1 cellular context compared by ENCODE assay signal in the genomic region with DNA sequence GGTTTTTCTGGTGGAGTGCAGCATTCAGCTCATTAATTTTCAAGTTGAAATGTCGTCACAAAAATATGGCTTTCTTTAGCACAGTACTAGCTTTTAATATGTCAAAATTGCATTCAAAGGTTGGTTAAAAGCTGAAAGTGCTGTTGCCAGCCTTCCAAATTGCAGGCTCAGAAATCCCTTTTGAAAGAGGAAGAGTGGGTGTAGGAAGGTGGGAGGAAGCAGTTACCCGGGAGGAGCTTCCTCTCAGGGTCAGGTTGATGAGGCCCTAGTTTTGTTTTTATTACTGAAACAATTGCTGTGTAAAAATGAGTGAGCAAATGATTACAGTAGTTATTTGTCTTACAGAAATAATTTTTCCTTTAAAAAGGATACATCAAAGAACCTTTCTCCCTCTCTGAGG.
TF ChIP-seq lines count a peak whose summit lies in the region.

No MANE protein-coding gene starts in this region.

TF ChIP-seq in IMR-90, 13 proteins besides CTCF, POLR2A, EP300 and RAD21 (continued from another document):
- no peak for TF ChIP-seq CEBPB (IDR thresholded peaks at IDR 0.05; ENCODE audit: low read depth, low read length)
- no peak for TF ChIP-seq RCOR1 (IDR thresholded peaks at IDR 0.05; ENCODE audit: insufficient replicate concordance, low read length)
- TF ChIP-seq SMC3 (IDR thresholded peaks at IDR 0.05; ENCODE audit: low read depth, low read length), result no peak
- TF ChIP-seq, protein P1, sequence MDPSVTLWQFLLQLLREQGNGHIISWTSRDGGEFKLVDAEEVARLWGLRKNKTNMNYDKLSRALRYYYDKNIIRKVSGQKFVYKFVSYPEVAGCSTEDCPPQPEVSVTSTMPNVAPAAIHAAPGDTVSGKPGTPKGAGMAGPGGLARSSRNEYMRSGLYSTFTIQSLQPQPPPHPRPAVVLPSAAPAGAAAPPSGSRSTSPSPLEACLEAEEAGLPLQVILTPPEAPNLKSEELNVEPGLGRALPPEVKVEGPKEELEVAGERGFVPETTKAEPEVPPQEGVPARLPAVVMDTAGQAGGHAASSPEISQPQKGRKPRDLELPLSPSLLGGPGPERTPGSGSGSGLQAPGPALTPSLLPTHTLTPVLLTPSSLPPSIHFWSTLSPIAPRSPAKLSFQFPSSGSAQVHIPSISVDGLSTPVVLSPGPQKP (IDR thresholded peaks at IDR 0.05; ENCODE audit: borderline replicate concordance, low read depth, low read length), result no peak
- TF ChIP-seq, protein P2, sequence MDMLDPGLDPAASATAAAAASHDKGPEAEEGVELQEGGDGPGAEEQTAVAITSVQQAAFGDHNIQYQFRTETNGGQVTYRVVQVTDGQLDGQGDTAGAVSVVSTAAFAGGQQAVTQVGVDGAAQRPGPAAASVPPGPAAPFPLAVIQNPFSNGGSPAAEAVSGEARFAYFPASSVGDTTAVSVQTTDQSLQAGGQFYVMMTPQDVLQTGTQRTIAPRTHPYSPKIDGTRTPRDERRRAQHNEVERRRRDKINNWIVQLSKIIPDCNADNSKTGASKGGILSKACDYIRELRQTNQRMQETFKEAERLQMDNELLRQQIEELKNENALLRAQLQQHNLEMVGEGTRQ (IDR thresholded peaks at IDR 0.05; ENCODE audit: low read depth, low read length), result no peak
- no peak for TF ChIP-seq FOS (IDR thresholded peaks at IDR 0.05; ENCODE audit: low read depth, low read length)
- TF ChIP-seq RFX5 (IDR thresholded peaks at IDR 0.05; ENCODE audit: low read depth, low read length), result no peak
- TF ChIP-seq MAFK (IDR thresholded peaks at IDR 0.05; ENCODE audit: low read depth, low read length), result no peak
- TF ChIP-seq BHLHE40 (IDR thresholded peaks at IDR 0.05; ENCODE audit: low read depth, low read length), result no peak
